ENCODE assay signal across 24 cellular contexts in the genomic region with DNA sequence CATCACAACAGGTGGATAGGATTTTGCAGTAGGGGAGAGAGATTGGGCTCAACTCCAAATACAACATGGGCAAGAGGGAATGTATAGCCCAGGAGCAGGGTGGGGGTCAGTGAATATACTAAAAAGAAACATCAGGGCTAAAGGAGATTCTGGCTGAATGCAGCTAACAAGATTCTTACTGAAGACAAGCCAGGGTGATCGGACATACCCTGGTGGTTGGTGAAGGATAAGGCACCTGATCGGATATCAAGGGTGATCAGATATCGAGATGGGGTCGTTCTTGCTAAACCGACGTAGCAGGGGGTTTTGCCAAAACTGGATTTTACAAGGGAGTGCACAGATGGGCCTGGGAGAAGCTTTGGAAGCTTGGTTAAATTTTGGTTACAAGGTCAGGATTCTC. TPM values are rescaled to one million over a fixed set of nuclear protein-coding genes. Genes with fewer than 3 reads are reported as not detected.
"Had no signal": no experiment of that assay in that cellular context is flagged by ENCODE, and none has a peak within 500 bp of the region (broad histone marks: within the 10 kb centered on the region; RNA-seq: fewer than 3 reads in every experiment).

No MANE protein-coding gene starts in this region.

- H3K27me3 ChIP-seq: adrenal gland, right atrium auricular region, transverse colon, uterus had no signal

- H3K27ac Mint-ChIP-seq: activated naive CD4-positive, alpha-beta T cell treated with anti-CD3 and anti-CD28 coated beads, Interleukin-2, amount 50 U/mL, for 72 hours; activated T-helper 1 cell treated with anti-CD3 and anti-CD28 coated beads, Interleukin-12 subunit alpha, Interleukin-12 subunit beta, Interleukin-2, Interleukin-4 antibody, amounts not matched to agents 30 ng/mL and 10 ng/mL and 1 ng/mL, durations not matched to agents 14 hours and 24 hours and 36 hours; progenitor cell of endocrine pancreas; stimulated activated naive CD8-positive, alpha-beta T cell treated with anti-CD3 and anti-CD28 coated beads, Interleukin-15, Interleukin-2, amounts not matched to agents 100 ng/mL and 50 ng/mL, for 24 hours had no signal

- H3K36me3 ChIP-seq: adrenal gland, cardiac muscle cell, right atrium auricular region, transverse colon, uterus had no signal

- H3K4me1 ChIP-seq: adrenal gland, right atrium auricular region, transverse colon, uterus had no signal

- H3K4me3 Mint-ChIP-seq: activated T-helper 1 cell treated with anti-CD3 and anti-CD28 coated beads, Interleukin-12 subunit alpha, Interleukin-12 subunit beta, Interleukin-2, Interleukin-4 antibody, amounts not matched to agents 30 ng/mL and 10 ng/mL and 1 ng/mL, durations not matched to agents 14 hours and 24 hours and 36 hours; nephron; stimulated activated naive CD8-positive, alpha-beta T cell treated with anti-CD3 and anti-CD28 coated beads, Interleukin-15, Interleukin-2, amounts not matched to agents 100 ng/mL and 50 ng/mL, for 24 hours had no signal

- DNase-seq: activated CD4-positive, alpha-beta T cell treated with anti-CD3 and anti-CD28 coated beads, Interleukin-2, amount 50 U/mL, for 4 hours; activated CD4-positive, CD25-positive, alpha-beta regulatory T cell treated with anti-CD3 and anti-CD28 coated beads, Interleukin-2, amount 50 U/mL, for 72 hours; activated gamma-delta T cell treated with Interleukin-2 at 50 U/mL for 16 hours; adrenal gland; dermis blood vessel endothelial cell; effector memory CD4-positive, alpha-beta T cell; foreskin melanocyte; hypothalamus; islet precursor cell; occipital lobe; T1000; transverse colon; uterus had no signal

- H3K36me3 Mint-ChIP-seq: activated naive CD4-positive, alpha-beta T cell treated with anti-CD3 and anti-CD28 coated beads, Interleukin-2, amount 50 U/mL, for 72 hours had no signal

- H3K27me3 Mint-ChIP-seq: progenitor cell of endocrine pancreas had no signal

- H3K9me3 Mint-ChIP-seq: activated naive CD4-positive, alpha-beta T cell treated with anti-CD3 and anti-CD28 coated beads, Interleukin-2, amount 50 U/mL, for 72 hours; activated T-helper 1 cell treated with anti-CD3 and anti-CD28 coated beads, Interleukin-12 subunit alpha, Interleukin-12 subunit beta, Interleukin-2, Interleukin-4 antibody, amounts not matched to agents 30 ng/mL and 10 ng/mL and 1 ng/mL, durations not matched to agents 14 hours and 24 hours and 36 hours; nephron; stimulated activated naive CD8-positive, alpha-beta T cell treated with anti-CD3 and anti-CD28 coated beads, Interleukin-15, Interleukin-2, amounts not matched to agents 100 ng/mL and 50 ng/mL, for 24 hours had no signal

- ATAC-seq: activated naive CD4-positive, alpha-beta T cell treated with anti-CD3 and anti-CD28 coated beads, Interleukin-2, amount 50 U/mL, for 72 hours; left lobe of liver had no signal

- H3K27ac ChIP-seq: adrenal gland, cardiac muscle cell, right atrium auricular region, transverse colon, uterus had no signal

- H3K4me3 ChIP-seq: adrenal gland, cardiac muscle cell, lung, right atrium auricular region, transverse colon, uterus had no signal

- H3K9me3 ChIP-seq: adrenal gland, right atrium auricular region, transverse colon, uterus had no signal

RNA-seq across cellular contexts. Expression of a gene that starts 34.4 kb away (rescaled TPM):
- total RNA-seq: activated naive CD4-positive, alpha-beta T cell treated with anti-CD3 and anti-CD28 coated beads, Interleukin-2, amount 50 U/mL, for 72 hours; activated T-helper 1 cell treated with anti-CD3 and anti-CD28 coated beads, Interleukin-12 subunit alpha, Interleukin-12 subunit beta, Interleukin-2, Interleukin-4 antibody, amounts not matched to agents 30 ng/mL and 10 ng/mL and 1 ng/mL, durations not matched to agents 14 hours and 24 hours and 36 hours; T-helper 1 cell treated with Interleukin-12 subunit alpha and Interleukin-12 subunit beta and Interleukin-4 antibody, amounts not matched to agents 30 ng/mL and 1 ng/mL, for 36 hours had no signal
- polyA plus RNA-seq: fibroblast of lung had no signal
